In genomic region chr4:165635951-165636350, GRCh38 we compare ENCODE assay signal across 18 cellular contexts.
"Had no signal": no experiment of that assay in that cellular context is flagged by ENCODE, and none has a peak within 500 bp of the region (broad histone marks: within the 10 kb centered on the region; RNA-seq: fewer than 3 reads in every experiment).

No MANE protein-coding gene starts in this region.

- H3K27ac Mint-ChIP-seq: naive thymus-derived CD4-positive, alpha-beta T cell; nephron progenitor cell had no signal

- ATAC-seq: foreskin keratinocyte; heart left ventricle; left lobe of liver; naive thymus-derived CD4-positive, alpha-beta T cell; stimulated activated naive CD8-positive, alpha-beta T cell treated with anti-CD3 and anti-CD28 coated beads, Interleukin-15, Interleukin-2, amounts not matched to agents 100 U/mL and 50 U/mL, for 24 hours had no signal

- H3K9me3 ChIP-seq: colonic mucosa, sigmoid colon, suprapubic skin, thyroid gland, uterus had no signal

- H3K4me3 ChIP-seq: colonic mucosa, heart left ventricle, right atrium auricular region, sigmoid colon, suprapubic skin, thyroid gland, upper lobe of left lung, uterus had no signal

- H3K4me1 Mint-ChIP-seq: naive thymus-derived CD4-positive, alpha-beta T cell; nephron progenitor cell had no signal

- H3K27me3 ChIP-seq: colonic mucosa, foreskin keratinocyte, heart left ventricle, right atrium auricular region, sigmoid colon, suprapubic skin, thyroid gland, upper lobe of left lung, uterus had no signal

- H3K36me3 Mint-ChIP-seq: naive thymus-derived CD4-positive, alpha-beta T cell had no signal

- DNase-seq: colonic mucosa; dermis blood vessel endothelial cell; heart left ventricle; hippocampal formation; mammary epithelial cell; naive thymus-derived CD4-positive, alpha-beta T cell; nephron progenitor cell; sigmoid colon; small intestine; stimulated activated CD4-positive, alpha-beta T cell treated with anti-CD3 and anti-CD28 coated beads, Interleukin-12 subunit alpha, Interleukin-12 subunit beta, amount 100 ng/mL, for 4 hours; stimulated activated naive CD8-positive, alpha-beta T cell treated with anti-CD3 and anti-CD28 coated beads, Interleukin-15, Interleukin-2, amounts not matched to agents 100 U/mL and 50 U/mL, for 24 hours; thyroid gland; upper lobe of left lung; uterus had no signal

- H3K36me3 ChIP-seq: colonic mucosa, heart left ventricle, right atrium auricular region, sigmoid colon, suprapubic skin, thyroid gland, upper lobe of left lung, uterus had no signal

- H3K4me1 ChIP-seq: colonic mucosa, thyroid gland, upper lobe of left lung, uterus had no signal

- H3K27ac ChIP-seq: colonic mucosa, foreskin keratinocyte, heart left ventricle, right atrium auricular region, sigmoid colon, suprapubic skin, thyroid gland, upper lobe of left lung, uterus had no signal

- H3K4me3 Mint-ChIP-seq: naive thymus-derived CD4-positive, alpha-beta T cell; nephron progenitor cell had no signal
